ENCODE assay signal across 14 cellular contexts in genomic region chr20:20211274-20211987, GRCh38.
A peak's percentile ranks its signal among the peaks of the same experiment; 100 is the strongest.
DNase-seq lines count a peak whose midpoint lies in the region; ATAC-seq, FAIRE-seq and TF ChIP-seq lines count a peak whose summit lies in the region.
"Had no signal": no experiment of that assay in that cellular context is flagged by ENCODE, and none has a peak within 500 bp of the region (broad histone marks: within the 10 kb centered on the region; RNA-seq: fewer than 3 reads in every experiment).

No MANE protein-coding gene starts in this region.

- no peak for TF ChIP-seq RAD21 in A549 (conservative IDR thresholded peaks at IDR 0.05 in 1 of 2, IDR thresholded peaks at IDR 0.05 in 1 of 2)

- H3K27ac Mint-ChIP-seq in glutamatergic neuron (ENCODE audit: unreplicated experiment) = peak overlapping the region; percentile 95
- H3K27ac Mint-ChIP-seq in stimulated activated naive B cell treated with anti-CD40 and anti-IgM and Interleukin-4, amounts not matched to agents 10 μg/mL and 1 μg/mL and 100 μg/mL, for 72 hours = no peak overlapping the region
- H3K27ac Mint-ChIP-seq: activated naive CD8-positive, alpha-beta T cell treated with anti-CD3 and anti-CD28 coated beads, Interleukin-2, amount 10 ng/mL, durations not matched to agents 7 days and 5 days had no signal

- peaks cover 10% of the 10 kb centered on the region for H3K27me3 Mint-ChIP-seq in glutamatergic neuron (ENCODE audit: unreplicated experiment)
- H3K27me3 Mint-ChIP-seq in stimulated activated naive B cell treated with anti-CD40 and anti-IgM and Interleukin-4, amounts not matched to agents 10 μg/mL and 1 μg/mL and 100 μg/mL, for 72 hours = peaks cover 13 to 27% of the 10 kb centered on the region in 2 donors

- peaks cover 77% of the 10 kb centered on the region for H3K4me1 Mint-ChIP-seq in glutamatergic neuron (ENCODE audit: low read depth, unreplicated experiment)
- peaks cover 0 to under 1% of the 10 kb centered on the region in 2 donors for H3K4me1 Mint-ChIP-seq in stimulated activated naive B cell treated with anti-CD40 and anti-IgM and Interleukin-4, amounts not matched to agents 10 μg/mL and 1 μg/mL and 100 μg/mL, for 72 hours
- H3K4me1 Mint-ChIP-seq: activated naive CD8-positive, alpha-beta T cell treated with anti-CD3 and anti-CD28 coated beads, Interleukin-2, amount 10 ng/mL, durations not matched to agents 7 days and 5 days had no signal

- WGBS in A549 (ENCODE audit: missing lambda C conversion rate) = 57% methylated on average over 5 of the region's 5 CpGs

- CTCF ChIA-PET in A549 (lab: Yijun Ruan, JAX) = no interaction called here

- DNase-seq in A549 (ENCODE audit: low read depth in 1 of 2, low spot score in 1 of 2) = no peak
- peak; percentile 73 for DNase-seq in EH (ENCODE audit: low read depth)
- DNase-seq in NCI-H2227 (lab: John Stamatoyannopoulos, UW; ENCODE audit: unreplicated experiment) = peak; percentile 69
- no peak for DNase-seq in glutamatergic neuron
- no peak for DNase-seq in central memory CD4-positive, alpha-beta T cell
- no peak for DNase-seq in stimulated activated naive B cell treated with anti-CD40 and anti-IgM and Interleukin-4, amounts not matched to agents 10 μg/mL and 1 μg/mL and 100 μg/mL, for 72 hours
- DNase-seq in NK-92 treated with Interleukin-12 subunit alpha and Interleukin-12 subunit beta, amount 100 ng/mL, for 24 hours (lab: John Stamatoyannopoulos, UW) = no peak
- DNase-seq: activated naive CD8-positive, alpha-beta T cell treated with anti-CD3 and anti-CD28 coated beads, Interleukin-2, amount 10 ng/mL, durations not matched to agents 7 days and 5 days; Caco-2; dorsolateral prefrontal cortex; PC-9; retina had no signal

- H3K9me3 Mint-ChIP-seq in glutamatergic neuron (ENCODE audit: unreplicated experiment) = peaks cover 15% of the 10 kb centered on the region
- H3K9me3 Mint-ChIP-seq in stimulated activated naive B cell treated with anti-CD40 and anti-IgM and Interleukin-4, amounts not matched to agents 10 μg/mL and 1 μg/mL and 100 μg/mL, for 72 hours = no peaks in the 10 kb centered on the region
- H3K9me3 Mint-ChIP-seq: activated naive CD8-positive, alpha-beta T cell treated with anti-CD3 and anti-CD28 coated beads, Interleukin-2, amount 10 ng/mL, durations not matched to agents 7 days and 5 days had no signal

- no peak for TF ChIP-seq EP300 in A549 (IDR thresholded peaks at IDR 0.05)

- no peaks in the 10 kb centered on the region for H3K36me3 Mint-ChIP-seq in glutamatergic neuron (ENCODE audit: unreplicated experiment)
- no peaks in the 10 kb centered on the region for H3K36me3 Mint-ChIP-seq in stimulated activated naive B cell treated with anti-CD40 and anti-IgM and Interleukin-4, amounts not matched to agents 10 μg/mL and 1 μg/mL and 100 μg/mL, for 72 hours
- H3K36me3 Mint-ChIP-seq: activated naive CD8-positive, alpha-beta T cell treated with anti-CD3 and anti-CD28 coated beads, Interleukin-2, amount 10 ng/mL, durations not matched to agents 7 days and 5 days had no signal

- peak; percentile 56 for FAIRE-seq in A549 (lab: Jason Lieb, UNC)

- no peaks in the 10 kb centered on the region for H3K4me1 ChIP-seq in A549
- H3K4me1 ChIP-seq: Caco-2, tibial nerve had no signal

- ATAC-seq in A549 (no peak), HG03565 (IDR thresholded peaks at IDR 0.05; ENCODE audit: unreplicated experiment) (no peak)
- ATAC-seq in stimulated activated naive B cell treated with anti-CD40 and anti-IgM and Interleukin-4, amounts not matched to agents 10 μg/mL and 1 μg/mL and 100 μg/mL, for 72 hours (replicated peaks) = no peak

- POLR2A ChIA-PET in A549 (lab: Yijun Ruan, JAX) = no interaction called here

- TF ChIP-seq CTCF in A549 (IDR thresholded peaks at IDR 0.05) (no peak), glutamatergic neuron (IDR thresholded peaks at IDR 0.05; ENCODE audit: partially characterized antibody, unreplicated experiment) (no peak)

- no peaks in the 10 kb centered on the region; the same call in 2 of the 3 replicates for H3K9me3 ChIP-seq in A549
- H3K9me3 ChIP-seq: Caco-2, tibial nerve had no signal

- peak overlapping the region; percentile 77 for H3K4me3 Mint-ChIP-seq in glutamatergic neuron (ENCODE audit: unreplicated experiment)
- no peak overlapping the region for H3K4me3 Mint-ChIP-seq in stimulated activated naive B cell treated with anti-CD40 and anti-IgM and Interleukin-4, amounts not matched to agents 10 μg/mL and 1 μg/mL and 100 μg/mL, for 72 hours
- H3K4me3 Mint-ChIP-seq: activated naive CD8-positive, alpha-beta T cell treated with anti-CD3 and anti-CD28 coated beads, Interleukin-2, amount 10 ng/mL, durations not matched to agents 7 days and 5 days had no signal

- H3K27ac ChIP-seq in A549 = no peak overlapping the region
- H3K27ac ChIP-seq: PC-9, tibial nerve had no signal

- H3K4me3 ChIP-seq in A549 = no peak overlapping the region
- H3K4me3 ChIP-seq: dorsolateral prefrontal cortex, PC-9, tibial nerve had no signal

- no peak for TF ChIP-seq POLR2A in A549 (IDR thresholded peaks at IDR 0.05; ENCODE audit: low read length)

- no peak overlapping the region for H3K4me2 ChIP-seq in A549
- H3K4me2 ChIP-seq: PC-9 had no signal

TF ChIP-seq in A549, 52 proteins besides CTCF, POLR2A, EP300 and RAD21:
- TF ChIP-seq FOXS1 (CRISPR knock-in tag; IDR thresholded peaks at IDR 0.05) = no peak
- TF ChIP-seq POLR2AphosphoS2 (conservative IDR thresholded peaks at IDR 0.05; ENCODE audit: low read length) = no peak
- no peak for TF ChIP-seq FOSL2 (IDR thresholded peaks at IDR 0.05)
- no peak for TF ChIP-seq FOSL2 (CRISPR knock-in tag; IDR thresholded peaks at IDR 0.05)
- TF ChIP-seq HDAC2 (IDR thresholded peaks at IDR 0.05) = no peak
- no peak for TF ChIP-seq SREBF2 (IDR thresholded peaks at IDR 0.05)
- TF ChIP-seq MAFK (IDR thresholded peaks at IDR 0.05; ENCODE audit: partially characterized antibody) = no peak
- TF ChIP-seq SMC3 (IDR thresholded peaks at IDR 0.05) = no peak
- TF ChIP-seq TP53 (CRISPR knock-in tag; IDR thresholded peaks at IDR 0.05) = no peak

Comparison
In these comparisons a context has a peak if more than half of its experiments do, and no peak if none do; other contexts are left out.
1. DNase-seq: peak in EH (single experiment) and NCI-H2227 (single experiment); none in A549 (0 of 2), glutamatergic neuron (single experiment), central memory CD4-positive, alpha-beta T cell (single experiment), stimulated activated naive B cell treated with anti-CD40 and anti-IgM and Interleukin-4, amounts not matched to agents 10 μg/mL and 1 μg/mL and 100 μg/mL, for 72 hours (single experiment) and NK-92 treated with Interleukin-12 subunit alpha and Interleukin-12 subunit beta, amount 100 ng/mL, for 24 hours (single experiment).